ENCODE assay signal across 7 cellular contexts in genomic region chr17:77441950-77442349, GRCh38.
DNase-seq lines count a peak whose midpoint lies in the region; ATAC-seq and TF ChIP-seq lines count a peak whose summit lies in the region.
"Not testable (repeated sequence)": the region's sequence is repeated elsewhere in the genome, so short reads cannot be mapped to it uniquely, and the experiment has no call there.

No MANE protein-coding gene starts in this region.

- H3K4me3 Mint-ChIP-seq in activated CD8-positive, alpha-beta T cell treated with anti-CD3 and anti-CD28 coated beads, Interleukin-2, amount 10 ng/mL, durations not matched to agents 7 days and 5 days: peak overlapping the region; percentile 72
- H3K4me3 Mint-ChIP-seq in activated naive CD8-positive, alpha-beta T cell treated with anti-CD3 and anti-CD28 coated beads for 36 hours: peak overlapping the region; percentile 57
- H3K4me3 Mint-ChIP-seq in osteocyte (ENCODE audit: unreplicated experiment): not testable (repeated sequence)

- H2AFZ ChIP-seq in SU-DHL-6 (ENCODE audit: low read depth, low read length, severe bottlenecking); hepatocyte: not testable (repeated sequence)

- H4K20me1 ChIP-seq in SU-DHL-6 (ENCODE audit: low read depth, low read length): not testable (repeated sequence)
- peaks cover 37% of the 10 kb centered on the region for H4K20me1 ChIP-seq in hepatocyte (ENCODE audit: insufficient read depth, poor library complexity, severe bottlenecking)

- not testable (repeated sequence) for TF ChIP-seq CTCF in SU-DHL-6 (IDR thresholded peaks at IDR 0.05; ENCODE audit: insufficient read depth, low read length, poor library complexity, severe bottlenecking); hepatocyte (IDR thresholded peaks at IDR 0.05; ENCODE audit: poor library complexity); osteocyte (IDR thresholded peaks at IDR 0.05)

- H3K4me3 ChIP-seq in SU-DHL-6 (ENCODE audit: insufficient read depth, low read length, poor library complexity, severe bottlenecking); hepatocyte: not testable (repeated sequence)

- H3K27me3 ChIP-seq in SU-DHL-6 (ENCODE audit: low read length); hepatocyte: not testable (repeated sequence)

- peaks cover 86% of the 10 kb centered on the region for H3K4me1 ChIP-seq in hepatocyte (ENCODE audit: insufficient read depth)

- H3F3A ChIP-seq in SU-DHL-6 (ENCODE audit: insufficient read depth): peaks cover 93% of the 10 kb centered on the region

- H3K4me2 ChIP-seq in SU-DHL-6 (ENCODE audit: low read depth, low read length, poor library complexity, severe bottlenecking): peak overlapping the region; percentile 64
- peak overlapping the region; percentile 12 for H3K4me2 ChIP-seq in hepatocyte

- peaks cover 98% of the 10 kb centered on the region for H3K4me1 Mint-ChIP-seq in activated CD8-positive, alpha-beta T cell treated with anti-CD3 and anti-CD28 coated beads, Interleukin-2, amount 10 ng/mL, durations not matched to agents 7 days and 5 days (ENCODE audit: low read depth)
- H3K4me1 Mint-ChIP-seq in activated naive CD8-positive, alpha-beta T cell treated with anti-CD3 and anti-CD28 coated beads for 36 hours: peaks cover 94% of the 10 kb centered on the region
- H3K4me1 Mint-ChIP-seq in osteocyte (ENCODE audit: unreplicated experiment): peaks cover 96% of the 10 kb centered on the region

- ATAC-seq in HG03159 (IDR thresholded peaks at IDR 0.05; ENCODE audit: unreplicated experiment): peak; percentile 7
- not testable (repeated sequence) for ATAC-seq in activated CD8-positive, alpha-beta T cell treated with anti-CD3 and anti-CD28 coated beads, Interleukin-2, amount 10 ng/mL, durations not matched to agents 7 days and 5 days
- ATAC-seq in stimulated activated naive CD8-positive, alpha-beta T cell treated with anti-CD3 and anti-CD28 coated beads, Interleukin-15, Interleukin-2, amounts not matched to agents 100 U/mL and 50 U/mL, for 24 hours: peak; percentile 24

- WGBS in hepatocyte (ENCODE audit: low lambda C conversion rate, missing lambda C conversion rate): 78% methylated on average over 10 of the region's 10 CpGs

- H3K79me2 ChIP-seq in SU-DHL-6 (ENCODE audit: insufficient read depth, low read length) (peaks cover 17% of the 10 kb centered on the region; the same call in 1 of the 2 replicates), hepatocyte (peaks cover 97% of the 10 kb centered on the region)

- not testable (repeated sequence) for H3K9me3 ChIP-seq in SU-DHL-6 (ENCODE audit: insufficient read depth, low read length); hepatocyte (ENCODE audit: low read depth)

- H3K27me3 Mint-ChIP-seq in activated CD8-positive, alpha-beta T cell treated with anti-CD3 and anti-CD28 coated beads, Interleukin-2, amount 10 ng/mL, durations not matched to agents 7 days and 5 days (ENCODE audit: low read depth); activated naive CD8-positive, alpha-beta T cell treated with anti-CD3 and anti-CD28 coated beads for 36 hours; osteocyte (ENCODE audit: unreplicated experiment): not testable (repeated sequence)

- H3K27ac ChIP-seq in SU-DHL-6 (ENCODE audit: low read depth, low read length) (peak overlapping the region; percentile 100), hepatocyte (peak overlapping the region; percentile 80)

- peaks cover 43% of the 10 kb centered on the region for H3K36me3 Mint-ChIP-seq in activated CD8-positive, alpha-beta T cell treated with anti-CD3 and anti-CD28 coated beads, Interleukin-2, amount 10 ng/mL, durations not matched to agents 7 days and 5 days (ENCODE audit: low read depth)
- peaks cover 10% of the 10 kb centered on the region for H3K36me3 Mint-ChIP-seq in activated naive CD8-positive, alpha-beta T cell treated with anti-CD3 and anti-CD28 coated beads for 36 hours
- not testable (repeated sequence) for H3K36me3 Mint-ChIP-seq in osteocyte (ENCODE audit: unreplicated experiment)

- POLR2A ChIA-PET in activated CD8-positive, alpha-beta T cell treated with anti-CD3 and anti-CD28 coated beads, Interleukin-2, amount 10 ng/mL, durations not matched to agents 7 days and 5 days (lab: Charles Lee): interaction anchor here (0.7 to 14.0 kb wide), 10 partner anchors 9 to 516 kb away, joined by 3 to 169 read pairs (median 6); partner anchors contain the start of gene TNRC6C

- CTCF ChIA-PET in activated CD8-positive, alpha-beta T cell treated with anti-CD3 and anti-CD28 coated beads, Interleukin-2, amount 10 ng/mL, durations not matched to agents 7 days and 5 days (lab: Charles Lee): interaction anchor here (1.0 to 3.9 kb wide), 20 partner anchors 9 to 66 kb away, joined by 3 to 71 read pairs (median 7); no protein-coding TSS in a partner anchor

- not testable (repeated sequence) for H3K36me3 ChIP-seq in SU-DHL-6 (ENCODE audit: low read length); hepatocyte (replicated peaks; ENCODE audit: insufficient read depth, low read depth)

- H3K9me3 Mint-ChIP-seq in activated CD8-positive, alpha-beta T cell treated with anti-CD3 and anti-CD28 coated beads, Interleukin-2, amount 10 ng/mL, durations not matched to agents 7 days and 5 days (ENCODE audit: insufficient read depth); activated naive CD8-positive, alpha-beta T cell treated with anti-CD3 and anti-CD28 coated beads for 36 hours; osteocyte (ENCODE audit: unreplicated experiment): not testable (repeated sequence)

- H3K9ac ChIP-seq in SU-DHL-6 (ENCODE audit: low read length): peak overlapping the region; percentile 67

- peak overlapping the region; percentile 90 for H3K27ac Mint-ChIP-seq in activated CD8-positive, alpha-beta T cell treated with anti-CD3 and anti-CD28 coated beads, Interleukin-2, amount 10 ng/mL, durations not matched to agents 7 days and 5 days
- peak overlapping the region; percentile 94 for H3K27ac Mint-ChIP-seq in activated naive CD8-positive, alpha-beta T cell treated with anti-CD3 and anti-CD28 coated beads for 36 hours
- H3K27ac Mint-ChIP-seq in osteocyte (ENCODE audit: unreplicated experiment): peak overlapping the region; percentile 84

- H3K9me2 ChIP-seq in SU-DHL-6 (replicated peaks; ENCODE audit: insufficient read depth, low read length); hepatocyte (replicated peaks; ENCODE audit: insufficient read depth): not testable (repeated sequence)

- DNase-seq in activated CD8-positive, alpha-beta T cell treated with anti-CD3 and anti-CD28 coated beads, Interleukin-2, amount 10 ng/mL, durations not matched to agents 7 days and 5 days; activated naive CD8-positive, alpha-beta T cell treated with anti-CD3 and anti-CD28 coated beads for 36 hours; hepatocyte (ENCODE audit: low spot score); osteocyte (ENCODE audit: extremely low spot score, unreplicated experiment): not testable (repeated sequence)
- DNase-seq in stimulated activated naive CD8-positive, alpha-beta T cell treated with anti-CD3 and anti-CD28 coated beads, Interleukin-15, Interleukin-2, amounts not matched to agents 100 U/mL and 50 U/mL, for 24 hours: peak; percentile 44
